Comparison of ENCODE assay signal across 27 cellular contexts in genomic region chr1:39752703-39753102, GRCh38. TPM values are rescaled to one million over a fixed set of nuclear protein-coding genes. Genes with fewer than 3 reads are reported as not detected.
"Had no signal": no experiment of that assay in that cellular context is flagged by ENCODE, and none has a peak within 500 bp of the region (broad histone marks: within the 10 kb centered on the region; RNA-seq: fewer than 3 reads in every experiment).

No MANE protein-coding gene starts in this region.

- H3K4me1 ChIP-seq: colonic mucosa, foreskin keratinocyte, left lung, lower lobe of right lung, testis, upper lobe of right lung had no signal

- H3K27me3 ChIP-seq: colonic mucosa, foreskin keratinocyte, heart right ventricle, left lung, testis, upper lobe of right lung had no signal

- H3K4me3 ChIP-seq: colonic mucosa, heart right ventricle, left lung, lower lobe of right lung, testis, upper lobe of right lung had no signal

- H3K27ac ChIP-seq: colonic mucosa, foreskin keratinocyte, heart right ventricle, left lung, lower lobe of right lung, testis, upper lobe of right lung, WERI-Rb-1 had no signal

- DNase-seq: activated CD4-positive, alpha-beta T cell treated with anti-CD3 and anti-CD28 coated beads for 48 hours; activated CD4-positive, alpha-beta T cell treated with anti-CD3 and anti-CD28 coated beads, Interleukin-2, amount 50 U/mL, for 48 hours; activated CD8-positive, alpha-beta memory T cell treated with anti-CD3 and anti-CD28 coated beads, Interleukin-2, amount 50 U/mL, for 48 hours; activated gamma-delta T cell treated with Interleukin-2 at 50 U/mL for 16 hours; activated naive CD4-positive, alpha-beta T cell treated with anti-CD3 and anti-CD28 coated beads, Interleukin-2, amount 50 U/mL, for 16 hours; activated T-cell treated with anti-CD3 and anti-CD28 coated beads, Interleukin-2, amount 50 U/mL, for 24 hours; amniotic stem cell; colonic mucosa; endodermal cell; foreskin keratinocyte; heart right ventricle; left lung; lower lobe of right lung; mesenchymal stem cell; naive thymus-derived CD8-positive, alpha-beta T cell; occipital lobe; right cardiac atrium; stimulated activated CD4-positive, alpha-beta T cell treated with anti-CD3 and anti-CD28 coated beads, Interleukin-2, amount 100 ng/mL, for 48 hours; stimulated activated naive CD4-positive, alpha-beta T cell treated with Interleukin-2 at 50 U/mL for 16 hours; SW 1271; T-helper 9 cell; testis; upper lobe of right lung; WERI-Rb-1 had no signal

- H3K9me3 ChIP-seq: colonic mucosa, heart right ventricle, left lung, lower lobe of right lung, testis, upper lobe of right lung had no signal

- ATAC-seq: activated CD4-positive, CD25-positive, alpha-beta regulatory T cell treated with anti-CD3 and anti-CD28 coated beads, Interleukin-2, amount 50 U/mL, for 24 hours; esophagus mucosa; foreskin keratinocyte; left lung; lower lobe of right lung; naive thymus-derived CD8-positive, alpha-beta T cell; right cardiac atrium; upper lobe of right lung had no signal

RNA-seq across cellular contexts. Expression of gene OXCT2, which starts 18.4 kb away (rescaled TPM):
- total RNA-seq: naive thymus-derived CD8-positive, alpha-beta T cell had no signal

RNA-seq across cellular contexts. Expression of gene BMP8B, which starts 36.0 kb away (rescaled TPM):
- total RNA-seq: glomerular endothelial cell had no signal
